Comparison of ENCODE assay signal across 9 cellular contexts in genomic region chr17:38875477-38876080, GRCh38. TPM values are rescaled to one million over a fixed set of nuclear protein-coding genes. Genes with fewer than 3 reads are reported as not detected.
DNase-seq lines count a peak whose midpoint lies in the region; ATAC-seq and TF ChIP-seq lines count a peak whose summit lies in the region.
"Had no signal": no experiment of that assay in that cellular context is flagged by ENCODE, and none has a peak within 500 bp of the region (broad histone marks: within the 10 kb centered on the region; RNA-seq: fewer than 3 reads in every experiment).

No MANE protein-coding gene starts in this region.

- H3K36me3 Mint-ChIP-seq in naive B cell: peaks cover 0 to 8% of the 10 kb centered on the region in 2 donors

- H3K4me3 Mint-ChIP-seq in naive B cell: peak overlapping the region in 4 of 8 donors; percentile 21 to 43 (median 33)

- no peak for TF ChIP-seq POLR2A in erythroblast (IDR thresholded peaks at IDR 0.05; ENCODE audit: low read length)

- peak; percentile 20 for DNase-seq in left ventricle myocardium superior
- DNase-seq in left cardiac atrium: no peak
- DNase-seq in astrocyte of the hippocampus (ENCODE audit: low read depth, low spot score): peak; percentile 65
- no peak for DNase-seq in naive B cell
- no peak for DNase-seq in activated effector memory CD4-positive, alpha-beta T cell treated with Interleukin-2 at 50 U/mL for 16 hours
- DNase-seq in erythroblast (lab: John Stamatoyannopoulos, UW): no peak
- no peak for DNase-seq in NCI-H2171 treated with DMSO at 0.1 percent for 48 hours (lab: John Stamatoyannopoulos, UW)
- DNase-seq: stimulated activated CD8-positive, alpha-beta memory T cell treated with anti-CD3 and anti-CD28 coated beads, Interleukin-4, amount 100 ng/mL, for 48 hours had no signal

- peak overlapping the region in 5 of 6 donors; percentile 41 to 99 (median 62) for H3K27ac Mint-ChIP-seq in naive B cell

- no peaks in the 10 kb centered on the region for H3K9me3 Mint-ChIP-seq in naive B cell

- H3K4me1 Mint-ChIP-seq in naive B cell: peaks cover 72 to 97% (median 92%) of the 10 kb centered on the region in 3 donors

- H3K27me3 Mint-ChIP-seq in naive B cell: no peaks in the 10 kb centered on the region

- ATAC-seq in left ventricle myocardium superior (no peak), left cardiac atrium (no peak), naive B cell (ENCODE audit: low read depth in 2 of 2) (no peak), GM18873 (IDR thresholded peaks at IDR 0.05; ENCODE audit: low FRiP score, unreplicated experiment) (no peak)

- intact Hi-C loops in left ventricle myocardium superior (cut with micrococcal nuclease): no loop called here
- intact Hi-C loops in left cardiac atrium (cut with DNase I): no loop called here

RNA-seq across cellular contexts. Expression of gene LASP1, which starts 5.7 kb away (rescaled TPM):
- total RNA-seq in left ventricle myocardium superior (28.4 TPM), left cardiac atrium (10 to 100 TPM; 51.8 to 55.0 TPM)
- 10 to 100 TPM; 28.4 to 47.4 (median 41.8) TPM for polyA plus RNA-seq in naive B cell (ENCODE audit: low read depth in 6 of 6)

RNA-seq across cellular contexts. Expression of gene RPL23, which starts 22.1 kb away (rescaled TPM):
- total RNA-seq in left ventricle myocardium superior (799 TPM), left cardiac atrium (100 to 1,000 TPM; 892 to 925 TPM)
- 1,000 to 10,000 TPM in 5 of 6 donors, 100 to 1,000 TPM in 1; 798 to 1,720 (median 1,485) TPM for polyA plus RNA-seq in naive B cell (ENCODE audit: low read depth in 6 of 6)

RNA-seq across cellular contexts. Expression of gene CWC25, which starts 50.5 kb away (rescaled TPM):
- 10.0 TPM for total RNA-seq in left ventricle myocardium superior
- 10 to 100 TPM in 1 of 2 donors, 1 to 10 TPM in 1; 8.5 to 12.1 TPM for total RNA-seq in left cardiac atrium
- polyA plus RNA-seq in naive B cell (ENCODE audit: low read depth in 6 of 6): 10 to 100 TPM in 4 of 6 donors, 1 to 10 TPM in 2; 9.2 to 13.4 (median 11.5) TPM

Comparison
In these comparisons a context has a peak if more than half of its experiments do, and no peak if none do; other contexts are left out.
1. DNase-seq: peak in left ventricle myocardium superior (single experiment) and astrocyte of the hippocampus (single experiment); none in left cardiac atrium (single experiment), naive B cell (single experiment), activated effector memory CD4-positive, alpha-beta T cell treated with Interleukin-2 at 50 U/mL for 16 hours (single experiment), erythroblast (0 of 2) and NCI-H2171 treated with DMSO at 0.1 percent for 48 hours (single experiment).